Comparison of ENCODE assay signal across 8 cellular contexts in the genomic region with DNA sequence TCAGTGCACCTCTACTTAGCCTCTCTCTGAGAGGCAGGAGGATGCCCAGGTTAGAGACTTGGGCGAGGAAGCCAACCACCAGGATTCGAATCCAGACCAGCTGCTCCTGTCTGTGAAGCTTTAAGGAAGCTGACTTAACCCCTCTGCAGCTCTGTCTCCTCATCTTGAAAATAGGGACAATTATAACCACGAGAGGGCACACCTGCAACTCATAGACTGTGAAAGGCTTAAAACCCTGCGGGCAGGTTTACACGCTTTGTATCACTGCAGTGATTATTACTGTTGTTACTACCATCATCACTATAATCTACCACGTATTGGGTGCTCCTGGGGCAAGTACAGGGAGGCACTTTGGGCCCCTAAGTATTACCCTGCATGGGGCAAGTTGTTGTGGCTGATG.
DNase-seq lines count a peak whose midpoint lies in the region; ATAC-seq and TF ChIP-seq lines count a peak whose summit lies in the region.

No MANE protein-coding gene starts in this region.

- WGBS in liver = 48% methylated on average over 6 of the region's 6 CpGs

- H3K27ac ChIP-seq in VCaP (no peak overlapping the region), liver (ENCODE audit: low read depth in 1 of 2, low read length in 2 of 2) (no peak overlapping the region)

- TF ChIP-seq CTCF in VCaP (conservative IDR thresholded peaks at IDR 0.05) = peak; percentile 79
- peak; percentile 6 for TF ChIP-seq CTCF in liver (IDR thresholded peaks at IDR 0.05; ENCODE audit: low read depth, low read length, missing input control)

- H3K27me3 ChIP-seq in liver (ENCODE audit: control insufficient read depth in 4 of 4, insufficient read depth in 4 of 4, low read length in 3 of 4) = no peaks in the 10 kb centered on the region

- H3K4me1 ChIP-seq in liver (ENCODE audit: control insufficient read depth in 4 of 4, insufficient read depth in 4 of 4, low read length in 3 of 4) = no peaks in the 10 kb centered on the region

- ATAC-seq in GM21737 (IDR thresholded peaks at IDR 0.05; ENCODE audit: unreplicated experiment) (no peak), GM21786 (IDR thresholded peaks at IDR 0.05; ENCODE audit: unreplicated experiment) (no peak)

- H3K4me3 ChIP-seq in liver (ENCODE audit: low read depth in 1 of 3, low read length in 3 of 3) = no peak overlapping the region

- no peaks in the 10 kb centered on the region for H3K36me3 ChIP-seq in liver (ENCODE audit: control insufficient read depth in 4 of 4, insufficient read depth in 3 of 4, low read depth in 1 of 4, low read length in 3 of 4)

- no peak overlapping the region for H3K9ac ChIP-seq in liver (ENCODE audit: low read depth in 1 of 2, low read length in 2 of 2)

- TF ChIP-seq RAD21 in liver (IDR thresholded peaks at IDR 0.05) = peak; percentile 34 to 61

- H3K9me3 ChIP-seq in liver (ENCODE audit: control insufficient read depth in 4 of 4, low read length in 3 of 4) = no peaks in the 10 kb centered on the region

- DNase-seq in NCI-H146 (lab: John Stamatoyannopoulos, UW) = peak; percentile 12
- no peak for DNase-seq in NCI-H146 treated with DMSO at 0.1 percent for 48 hours (lab: John Stamatoyannopoulos, UW; ENCODE audit: unreplicated experiment)
- DNase-seq in Kasumi-1 (lab: John Stamatoyannopoulos, UW) = peak; percentile 18 to 21
- no peak for DNase-seq in HK-2 (ENCODE audit: unreplicated experiment)

TF ChIP-seq in liver, 16 proteins besides CTCF, POLR2A, EP300 and RAD21:
- TF ChIP-seq, protein P1, sequence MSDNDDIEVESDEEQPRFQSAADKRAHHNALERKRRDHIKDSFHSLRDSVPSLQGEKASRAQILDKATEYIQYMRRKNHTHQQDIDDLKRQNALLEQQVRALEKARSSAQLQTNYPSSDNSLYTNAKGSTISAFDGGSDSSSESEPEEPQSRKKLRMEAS (IDR thresholded peaks at IDR 0.05) = no peak
- TF ChIP-seq, protein P2, sequence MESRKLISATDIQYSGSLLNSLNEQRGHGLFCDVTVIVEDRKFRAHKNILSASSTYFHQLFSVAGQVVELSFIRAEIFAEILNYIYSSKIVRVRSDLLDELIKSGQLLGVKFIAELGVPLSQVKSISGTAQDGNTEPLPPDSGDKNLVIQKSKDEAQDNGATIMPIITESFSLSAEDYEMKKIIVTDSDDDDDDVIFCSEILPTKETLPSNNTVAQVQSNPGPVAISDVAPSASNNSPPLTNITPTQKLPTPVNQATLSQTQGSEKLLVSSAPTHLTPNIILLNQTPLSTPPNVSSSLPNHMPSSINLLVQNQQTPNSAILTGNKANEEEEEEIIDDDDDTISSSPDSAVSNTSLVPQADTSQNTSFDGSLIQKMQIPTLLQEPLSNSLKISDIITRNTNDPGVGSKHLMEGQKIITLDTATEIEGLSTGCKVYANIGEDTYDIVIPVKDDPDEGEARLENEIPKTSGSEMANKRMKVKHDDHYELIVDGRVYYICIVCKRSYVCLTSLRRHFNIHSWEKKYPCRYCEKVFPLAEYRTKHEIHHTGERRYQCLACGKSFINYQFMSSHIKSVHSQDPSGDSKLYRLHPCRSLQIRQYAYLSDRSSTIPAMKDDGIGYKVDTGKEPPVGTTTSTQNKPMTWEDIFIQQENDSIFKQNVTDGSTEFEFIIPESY (IDR thresholded peaks at IDR 0.05) = no peak
- TF ChIP-seq FOXA2 (IDR thresholded peaks at IDR 0.05) = no peak
- TF ChIP-seq RXRA (IDR thresholded peaks at IDR 0.05) = no peak
- TF ChIP-seq HNF4G (IDR thresholded peaks at IDR 0.05) = no peak
- TF ChIP-seq FOXA1 (IDR thresholded peaks at IDR 0.05) = no peak
- no peak for TF ChIP-seq SP1 (IDR thresholded peaks at IDR 0.05)
- TF ChIP-seq JUND (IDR thresholded peaks at IDR 0.05) = no peak
- TF ChIP-seq, protein P3, sequence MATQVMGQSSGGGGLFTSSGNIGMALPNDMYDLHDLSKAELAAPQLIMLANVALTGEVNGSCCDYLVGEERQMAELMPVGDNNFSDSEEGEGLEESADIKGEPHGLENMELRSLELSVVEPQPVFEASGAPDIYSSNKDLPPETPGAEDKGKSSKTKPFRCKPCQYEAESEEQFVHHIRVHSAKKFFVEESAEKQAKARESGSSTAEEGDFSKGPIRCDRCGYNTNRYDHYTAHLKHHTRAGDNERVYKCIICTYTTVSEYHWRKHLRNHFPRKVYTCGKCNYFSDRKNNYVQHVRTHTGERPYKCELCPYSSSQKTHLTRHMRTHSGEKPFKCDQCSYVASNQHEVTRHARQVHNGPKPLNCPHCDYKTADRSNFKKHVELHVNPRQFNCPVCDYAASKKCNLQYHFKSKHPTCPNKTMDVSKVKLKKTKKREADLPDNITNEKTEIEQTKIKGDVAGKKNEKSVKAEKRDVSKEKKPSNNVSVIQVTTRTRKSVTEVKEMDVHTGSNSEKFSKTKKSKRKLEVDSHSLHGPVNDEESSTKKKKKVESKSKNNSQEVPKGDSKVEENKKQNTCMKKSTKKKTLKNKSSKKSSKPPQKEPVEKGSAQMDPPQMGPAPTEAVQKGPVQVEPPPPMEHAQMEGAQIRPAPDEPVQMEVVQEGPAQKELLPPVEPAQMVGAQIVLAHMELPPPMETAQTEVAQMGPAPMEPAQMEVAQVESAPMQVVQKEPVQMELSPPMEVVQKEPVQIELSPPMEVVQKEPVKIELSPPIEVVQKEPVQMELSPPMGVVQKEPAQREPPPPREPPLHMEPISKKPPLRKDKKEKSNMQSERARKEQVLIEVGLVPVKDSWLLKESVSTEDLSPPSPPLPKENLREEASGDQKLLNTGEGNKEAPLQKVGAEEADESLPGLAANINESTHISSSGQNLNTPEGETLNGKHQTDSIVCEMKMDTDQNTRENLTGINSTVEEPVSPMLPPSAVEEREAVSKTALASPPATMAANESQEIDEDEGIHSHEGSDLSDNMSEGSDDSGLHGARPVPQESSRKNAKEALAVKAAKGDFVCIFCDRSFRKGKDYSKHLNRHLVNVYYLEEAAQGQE (IDR thresholded peaks at IDR 0.05) = no peak

Comparison
In these comparisons a context has a peak if more than half of its experiments do, and no peak if none do; other contexts are left out.
1. DNase-seq: peak in NCI-H146 (single experiment) and Kasumi-1 (2 of 2); none in NCI-H146 treated with DMSO at 0.1 percent for 48 hours (single experiment) and HK-2 (single experiment).